In genomic region chr16:84509032-84509950, GRCh38 we compare ENCODE assay signal across 1 cellular context.
TF ChIP-seq lines count a peak whose summit lies in the region.

No MANE protein-coding gene starts in this region.

TF ChIP-seq in H1, 55 proteins besides CTCF, POLR2A, EP300 and RAD21:
- TF ChIP-seq SP1 (IDR thresholded peaks at IDR 0.05; ENCODE audit: low read depth, low read length) (no peak), CHD2 (IDR thresholded peaks at IDR 0.05; ENCODE audit: low read length) (no peak), GABPA (IDR thresholded peaks at IDR 0.05; ENCODE audit: borderline replicate concordance, insufficient read depth, low read length) (no peak), GTF2F1 (IDR thresholded peaks at IDR 0.05; ENCODE audit: borderline replicate concordance, low read depth, low read length) (no peak), TBP (IDR thresholded peaks at IDR 0.05; ENCODE audit: low read depth, low read length) (no peak), TAF1 (IDR thresholded peaks at IDR 0.05; ENCODE audit: low read depth, low read length) (no peak), BRCA1 (IDR thresholded peaks at IDR 0.05; ENCODE audit: low read depth, low read length) (no peak), NANOG (IDR thresholded peaks at IDR 0.05; ENCODE audit: insufficient read depth, low read depth, low read length, poor library complexity, severe bottlenecking) (no peak), TAF7 (optimal IDR thresholded peaks at IDR 0.05; ENCODE audit: borderline replicate concordance, low read depth, low read length) (no peak), KDM4A (IDR thresholded peaks at IDR 0.05; ENCODE audit: low read depth, low read length, severe bottlenecking) (no peak), HDAC6 (IDR thresholded peaks at IDR 0.05; ENCODE audit: low read depth, low read length) (no peak), SIX5 (IDR thresholded peaks at IDR 0.05; ENCODE audit: low read depth, low read length) (no peak), RBBP5 (IDR thresholded peaks at IDR 0.05; ENCODE audit: borderline replicate concordance, low read depth, low read length) (no peak), KDM5A (IDR thresholded peaks at IDR 0.05; ENCODE audit: low read length) (no peak), NRF1 (IDR thresholded peaks at IDR 0.05; ENCODE audit: low read depth, low read length) (no peak), SIN3A (conservative IDR thresholded peaks at IDR 0.05 in 1 of 2, IDR thresholded peaks at IDR 0.05 in 1 of 2; ENCODE audit: low read depth in 1 of 2, low read length in 2 of 2) (no peak), CEBPB (IDR thresholded peaks at IDR 0.05; ENCODE audit: low read depth, low read length) (no peak), CBX8 (IDR thresholded peaks at IDR 0.05; ENCODE audit: borderline replicate concordance, low read depth, low read length) (no peak)
- TF ChIP-seq, protein P1, sequence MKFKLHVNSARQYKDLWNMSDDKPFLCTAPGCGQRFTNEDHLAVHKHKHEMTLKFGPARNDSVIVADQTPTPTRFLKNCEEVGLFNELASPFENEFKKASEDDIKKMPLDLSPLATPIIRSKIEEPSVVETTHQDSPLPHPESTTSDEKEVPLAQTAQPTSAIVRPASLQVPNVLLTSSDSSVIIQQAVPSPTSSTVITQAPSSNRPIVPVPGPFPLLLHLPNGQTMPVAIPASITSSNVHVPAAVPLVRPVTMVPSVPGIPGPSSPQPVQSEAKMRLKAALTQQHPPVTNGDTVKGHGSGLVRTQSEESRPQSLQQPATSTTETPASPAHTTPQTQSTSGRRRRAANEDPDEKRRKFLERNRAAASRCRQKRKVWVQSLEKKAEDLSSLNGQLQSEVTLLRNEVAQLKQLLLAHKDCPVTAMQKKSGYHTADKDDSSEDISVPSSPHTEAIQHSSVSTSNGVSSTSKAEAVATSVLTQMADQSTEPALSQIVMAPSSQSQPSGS (IDR thresholded peaks at IDR 0.05; ENCODE audit: low read length): no peak
